ENCODE assay signal across 29 cellular contexts in genomic region chr3:7568526-7569184, GRCh38.
"Had no signal": no experiment of that assay in that cellular context is flagged by ENCODE, and none has a peak within 500 bp of the region (broad histone marks: within the 10 kb centered on the region; RNA-seq: fewer than 3 reads in every experiment).

No MANE protein-coding gene starts in this region.

- ATAC-seq: naive thymus-derived CD4-positive, alpha-beta T cell; natural killer cell; psoas muscle; right cardiac atrium; stimulated activated memory B cell treated with anti-CD40 and anti-IgM and Interleukin-4, amounts not matched to agents 10 μg/mL and 1 μg/mL and 100 μg/mL, for 72 hours; upper lobe of right lung had no signal

- H3K27me3 Mint-ChIP-seq: progenitor cell of endocrine pancreas; stimulated activated memory B cell treated with anti-CD40 and anti-IgM and Interleukin-4, amounts not matched to agents 10 μg/mL and 1 μg/mL and 100 μg/mL, for 72 hours; stimulated activated naive CD8-positive, alpha-beta T cell treated with anti-CD3 and anti-CD28 coated beads, Interleukin-15, Interleukin-2, amounts not matched to agents 100 ng/mL and 50 ng/mL, for 24 hours; type B pancreatic cell had no signal

- H3K9me3 ChIP-seq: ovary, psoas muscle, right lobe of liver, suprapubic skin, testis, transverse colon, upper lobe of right lung, uterus had no signal

- H3K4me3 Mint-ChIP-seq: naive thymus-derived CD4-positive, alpha-beta T cell; natural killer cell; nephron; neural progenitor cell; stimulated activated memory B cell treated with anti-CD40 and anti-IgM and Interleukin-4, amounts not matched to agents 10 μg/mL and 1 μg/mL and 100 μg/mL, for 72 hours; stimulated activated naive CD8-positive, alpha-beta T cell treated with anti-CD3 and anti-CD28 coated beads, Interleukin-15, Interleukin-2, amounts not matched to agents 100 ng/mL and 50 ng/mL, for 24 hours; type B pancreatic cell had no signal

- FAIRE-seq: small intestine had no signal

- H3K27ac Mint-ChIP-seq: naive thymus-derived CD4-positive, alpha-beta T cell; natural killer cell; neural progenitor cell; progenitor cell of endocrine pancreas; stimulated activated memory B cell treated with anti-CD40 and anti-IgM and Interleukin-4, amounts not matched to agents 10 μg/mL and 1 μg/mL and 100 μg/mL, for 72 hours; stimulated activated naive CD8-positive, alpha-beta T cell treated with anti-CD3 and anti-CD28 coated beads, Interleukin-15, Interleukin-2, amounts not matched to agents 100 ng/mL and 50 ng/mL, for 24 hours; type B pancreatic cell had no signal

- H3K4me3 ChIP-seq: neural progenitor cell, ovary, psoas muscle, right lobe of liver, sigmoid colon, suprapubic skin, testis, tibial artery, transverse colon, upper lobe of right lung, uterus had no signal

- H3K4me1 ChIP-seq: neural progenitor cell, parathyroid adenoma, psoas muscle, right lobe of liver, sigmoid colon, suprapubic skin, testis, transverse colon, upper lobe of right lung, uterus had no signal

- H3K4me1 Mint-ChIP-seq: naive thymus-derived CD4-positive, alpha-beta T cell; natural killer cell; stimulated activated memory B cell treated with anti-CD40 and anti-IgM and Interleukin-4, amounts not matched to agents 10 μg/mL and 1 μg/mL and 100 μg/mL, for 72 hours had no signal

- H3K27ac ChIP-seq: neural progenitor cell, ovary, parathyroid adenoma, psoas muscle, right lobe of liver, sigmoid colon, suprapubic skin, testis, tibial artery, transverse colon, upper lobe of right lung, uterus had no signal

- H3K36me3 ChIP-seq: neural progenitor cell, ovary, right lobe of liver, sigmoid colon, suprapubic skin, tibial artery, transverse colon, upper lobe of right lung, uterus had no signal

- H3K9ac ChIP-seq: neural progenitor cell, parathyroid adenoma had no signal

- DNase-seq: naive thymus-derived CD4-positive, alpha-beta T cell; natural killer cell; occipital lobe; ovary; psoas muscle; right lobe of liver; sigmoid colon; small intestine; stimulated activated CD4-positive, alpha-beta T cell treated with anti-CD3 and anti-CD28 coated beads, Interleukin-12 subunit alpha, Interleukin-12 subunit beta, amount 100 ng/mL, for 4 hours; stimulated activated CD4-positive, alpha-beta T cell treated with anti-CD3 and anti-CD28 coated beads, Interleukin-1b, Interleukin-23, amount 100 ng/mL, for 48 hours; stimulated activated CD4-positive, alpha-beta T cell treated with anti-CD3 and anti-CD28 coated beads, Interleukin-4, amount 100 ng/mL, for 1 hour; stimulated activated CD4-positive, alpha-beta T cell treated with anti-CD3 and anti-CD28 coated beads, Interleukin-4, amount 100 ng/mL, for 4 hours; stimulated activated CD8-positive, alpha-beta memory T cell treated with anti-CD3 and anti-CD28 coated beads, Interleukin-4, amount 100 ng/mL, for 48 hours; stimulated activated naive CD4-positive, alpha-beta T cell; substantia nigra; testis; tibial artery; transverse colon; upper lobe of right lung; uterus had no signal
